24 cellular contexts compared by ENCODE assay signal in genomic region chr2:84487298-84487996, GRCh38. TPM values are rescaled to one million over a fixed set of nuclear protein-coding genes. Genes with fewer than 3 reads are reported as not detected.
A peak's percentile ranks its signal among the peaks of the same experiment; 100 is the strongest.
DNase-seq lines count a peak whose midpoint lies in the region; ATAC-seq, FAIRE-seq and TF ChIP-seq lines count a peak whose summit lies in the region.
"Had no signal": no experiment of that assay in that cellular context is flagged by ENCODE, and none has a peak within 500 bp of the region (broad histone marks: within the 10 kb centered on the region; RNA-seq: fewer than 3 reads in every experiment).

No MANE protein-coding gene starts in this region.

- no peak overlapping the region for H2BK5ac ChIP-seq in IMR-90 (ENCODE audit: low read depth, low read length, poor library complexity, severe bottlenecking)

- H3K4ac ChIP-seq in IMR-90 (ENCODE audit: low read depth, low read length), result no peak overlapping the region

- DNase-seq in IMR-90, result peak; percentile 56
- peak; percentile 42 for DNase-seq in fibroblast of peridontal ligament (ENCODE audit: extremely low read depth)
- DNase-seq in HepG2 (ENCODE audit: low spot score), result peak; percentile 76
- peak; percentile 63 for DNase-seq in small intestine
- no peak for DNase-seq in natural killer cell
- no peak for DNase-seq in activated naive CD4-positive, alpha-beta T cell treated with anti-CD3 and anti-CD28 coated beads for 36 hours
- DNase-seq: activated CD4-positive, CD25-positive, alpha-beta regulatory T cell treated with anti-CD3 and anti-CD28 coated beads, Interleukin-2, amount 50 U/mL, for 72 hours; activated CD8-positive, alpha-beta memory T cell treated with anti-CD3 and anti-CD28 coated beads for 24 hours; activated naive CD4-positive, alpha-beta T cell treated with anti-CD3 and anti-CD28 coated beads, Interleukin-2, amount 50 U/mL, for 16 hours; activated T-cell treated with anti-CD3 and anti-CD28 coated beads, Interleukin-2, amount 50 U/mL, for 48 hours; endodermal cell; mammary epithelial cell; NCI-H524; ovary; stimulated activated CD4-positive, alpha-beta T cell treated with anti-CD3 and anti-CD28 coated beads, Interleukin-2, amount 100 ng/mL, for 48 hours; stimulated activated naive CD8-positive, alpha-beta T cell treated with anti-CD3 and anti-CD28 coated beads, Interleukin-15, Interleukin-2, amounts not matched to agents 100 U/mL and 50 U/mL, for 24 hours; T1000 had no signal

- no peak overlapping the region for H4K91ac ChIP-seq in IMR-90 (ENCODE audit: insufficient read depth, low read depth, low read length)

- FAIRE-seq in HepG2 (lab: Jason Lieb, UNC) (peak; percentile 85), small intestine (lab: Jason Lieb, UNC) (no peak)
- FAIRE-seq: colon, GM12891 had no signal

- TF ChIP-seq RAD21 in IMR-90 (IDR thresholded peaks at IDR 0.05; ENCODE audit: low read length) (no peak), HepG2 (CRISPR knock-in tag; IDR thresholded peaks at IDR 0.05) (no peak)

- H3K9me1 ChIP-seq in IMR-90 (ENCODE audit: insufficient read depth, low read length), result peaks cover 2% of the 10 kb centered on the region; the same call in 1 of the 2 replicates

- H3K4me1 ChIP-seq in IMR-90 (ENCODE audit: control insufficient read depth, insufficient read depth, low read length), result peaks cover 4% of the 10 kb centered on the region
- peaks cover 30% of the 10 kb centered on the region for H3K4me1 ChIP-seq in HepG2 (ENCODE audit: insufficient read depth, low read length)
- H3K4me1 ChIP-seq in small intestine (ENCODE audit: control insufficient read depth in 2 of 2, insufficient read depth in 1 of 2, low read depth in 1 of 2, low read length in 1 of 2), result peaks cover 4 to 6% of the 10 kb centered on the region in 2 donors
- H3K4me1 ChIP-seq: ascending aorta, tibial nerve had no signal

- no peak for TF ChIP-seq CTCF in IMR-90 (conservative IDR thresholded peaks at IDR 0.05; ENCODE audit: low read depth, low read length)
- TF ChIP-seq CTCF in HepG2 (CRISPR knock-in tag; IDR thresholded peaks at IDR 0.05), result no peak
- TF ChIP-seq CTCF in natural killer cell (IDR thresholded peaks at IDR 0.05), result no peak

- no peaks in the 10 kb centered on the region for H3K9me3 Mint-ChIP-seq in natural killer cell
- H3K9me3 Mint-ChIP-seq in activated naive CD4-positive, alpha-beta T cell treated with anti-CD3 and anti-CD28 coated beads for 36 hours, result no peaks in the 10 kb centered on the region
- H3K9me3 Mint-ChIP-seq: endodermal cell had no signal

- WGBS in IMR-90 (ENCODE audit: extremely low coverage in 2 of 2, insufficient read length in 1 of 2), 2 experiments, result 0% methylated on average over 1 of the region's 3 CpGs; no CpG with 5 or more reads in 1 of the 2 experiments
- WGBS in HepG2 (ENCODE audit: low lambda C conversion rate), result 0% methylated on average over 3 of the region's 3 CpGs
- 15 to 49% (median 26%) methylated on average over 3 of the region's 3 CpGs for WGBS in small intestine, 3 donors

- H3K23ac ChIP-seq in IMR-90 (ENCODE audit: low read depth, low read length), result no peak overlapping the region

- no peak overlapping the region for H2AK5ac ChIP-seq in IMR-90 (ENCODE audit: low read depth, low read length)

- H3K14ac ChIP-seq in IMR-90 (replicated peaks; ENCODE audit: low read depth, low read length), result no peak overlapping the region; the same call in 1 of the 2 replicates

- POLR2A ChIA-PET in IMR-90 (lab: Charles Lee; ENCODE audit: unreplicated experiment) (no interaction called here), HepG2 (lab: Yijun Ruan, JAX) (interaction anchor here (0.6 to 1.3 kb wide), 2 partner anchors 28 to 376 kb away, joined by 3 to 4 read pairs; partner anchors contain the start of gene SUCLG1)

- no peak overlapping the region; the same call in 1 of the 2 replicates for H4K5ac ChIP-seq in IMR-90 (ENCODE audit: low read depth, low read length)

- H3K36me3 ChIP-seq in IMR-90 (ENCODE audit: control insufficient read depth, insufficient read depth, low read length) (no peaks in the 10 kb centered on the region), HepG2 (replicated peaks in 1 of 2; ENCODE audit: control insufficient read depth in 1 of 2, insufficient read depth in 2 of 2, low read length in 2 of 2) (no peaks in the 10 kb centered on the region), small intestine (ENCODE audit: control insufficient read depth in 2 of 2, insufficient read depth in 2 of 2, low read length in 2 of 2) (no peaks in the 10 kb centered on the region)
- H3K36me3 ChIP-seq: ascending aorta, ovary, tibial nerve had no signal

- H3K9me3 ChIP-seq in IMR-90 (ENCODE audit: control insufficient read depth, insufficient read depth, low read length) (no peaks in the 10 kb centered on the region), HepG2 (ENCODE audit: low read length) (no peaks in the 10 kb centered on the region), small intestine (ENCODE audit: control insufficient read depth, low read depth) (no peaks in the 10 kb centered on the region)
- H3K9me3 ChIP-seq: ascending aorta, ovary, tibial nerve had no signal

- no peak for TF ChIP-seq POLR2A in IMR-90 (IDR thresholded peaks at IDR 0.05; ENCODE audit: low read depth, low read length)
- TF ChIP-seq POLR2A in HepG2 (IDR thresholded peaks at IDR 0.05; ENCODE audit: insufficient read depth in 1 of 2, low read depth in 2 of 2, low read length in 2 of 2), result no peak

- H3K27ac Mint-ChIP-seq in natural killer cell, result no peak overlapping the region
- H3K27ac Mint-ChIP-seq in activated naive CD4-positive, alpha-beta T cell treated with anti-CD3 and anti-CD28 coated beads for 36 hours, result no peak overlapping the region
- H3K27ac Mint-ChIP-seq: B cell, endodermal cell had no signal

- no peaks in the 10 kb centered on the region for H3K79me2 ChIP-seq in HepG2 (ENCODE audit: insufficient read depth, low read length)

- no peak overlapping the region for H2AK9ac ChIP-seq in IMR-90 (replicated peaks; ENCODE audit: low read depth, low read length, poor library complexity)

- H3K4me3 ChIP-seq in IMR-90 (ENCODE audit: insufficient read depth, low read depth, low read length), result no peak overlapping the region
- H3K4me3 ChIP-seq in HepG2 (replicated peaks in 1 of 3; ENCODE audit: insufficient read depth in 1 of 3, low read depth in 2 of 3, low read length in 3 of 3), result no peak overlapping the region
- H3K4me3 ChIP-seq in small intestine (ENCODE audit: low read depth in 1 of 2, low read length in 2 of 2), result no peak overlapping the region
- H3K4me3 ChIP-seq: ascending aorta, ovary, tibial nerve had no signal

- H3K79me1 ChIP-seq in IMR-90 (ENCODE audit: low read depth in 1 of 2, low read length in 2 of 2), result no peaks in the 10 kb centered on the region

- H3K4me1 Mint-ChIP-seq in natural killer cell, result peaks cover 0 to 1% of the 10 kb centered on the region in 2 donors
- H3K4me1 Mint-ChIP-seq in activated naive CD4-positive, alpha-beta T cell treated with anti-CD3 and anti-CD28 coated beads for 36 hours (ENCODE audit: low read depth), result peaks cover 2% of the 10 kb centered on the region
- H3K4me1 Mint-ChIP-seq: B cell had no signal

- H2BK120ac ChIP-seq in IMR-90 (ENCODE audit: low read depth, low read length), result peak overlapping the region; percentile 3; the same call in 1 of the 2 replicates

- H2BK15ac ChIP-seq in IMR-90 (ENCODE audit: low read depth, low read length), result 0 out of 3 replicates have a peak overlapping the region, but pooled peaks have one; percentile 47

- dilution Hi-C loops in IMR-90 (cut with HindIII; ENCODE audit: low sequenced_read_pairs, unreplicated experiment), result no loop called here

- peak; percentile 63 for ATAC-seq in IMR-90 (ENCODE audit: low read depth)
- peak; percentile 92 for ATAC-seq in HepG2
- no peak for ATAC-seq in natural killer cell
- ATAC-seq in GM19328 (IDR thresholded peaks at IDR 0.05; ENCODE audit: unreplicated experiment), result no peak
- ATAC-seq: HCT116; stimulated activated naive CD8-positive, alpha-beta T cell treated with anti-CD3 and anti-CD28 coated beads, Interleukin-15, Interleukin-2, amounts not matched to agents 100 U/mL and 50 U/mL, for 24 hours had no signal

- intact Hi-C loops in IMR-90 (cut with micrococcal nuclease) (no loop called here), HepG2 (cut with micrococcal nuclease; ENCODE audit: unreplicated experiment) (loop anchor here (2.0 to 5.0 kb wide), 2 partner anchors 29 to 125 kb away; partner anchors contain the start of gene SUCLG1), natural killer cell (cut with micrococcal nuclease) (no loop called here)
- intact Hi-C loops in activated naive CD4-positive, alpha-beta T cell treated with anti-CD3 and anti-CD28 coated beads for 36 hours (cut with micrococcal nuclease), result no loop called here

- H4K20me1 ChIP-seq in IMR-90 (ENCODE audit: insufficient read depth, low read length) (no peaks in the 10 kb centered on the region), HepG2 (ENCODE audit: insufficient read depth, low read length) (no peaks in the 10 kb centered on the region)

- in situ Hi-C loops in IMR-90 (cut with MboI; ENCODE audit: low sequenced_read_pairs) (loop anchor here (25.0 kb wide), 1 partner anchor 800 kb away; no protein-coding TSS in a partner anchor), HepG2 (cut with HindIII; ENCODE audit: extremely low pct_ligation_motif_present, low pct_unique_long_range_greater_than_20kb) (loop anchor here (5.0 kb wide), 1 partner anchor 395 kb away; the partner anchor contains the start of gene TRABD2A)

- H3K4me3 Mint-ChIP-seq in natural killer cell, result no peak overlapping the region
- no peak overlapping the region for H3K4me3 Mint-ChIP-seq in activated naive CD4-positive, alpha-beta T cell treated with anti-CD3 and anti-CD28 coated beads for 36 hours
- H3K4me3 Mint-ChIP-seq: B cell, endodermal cell had no signal

- peak in 1 of 2 experiments; percentile 84; a peak in 2 of 4 replicates for TF ChIP-seq EP300 in HepG2 (IDR thresholded peaks at IDR 0.05; ENCODE audit: low read depth in 2 of 2, low read length in 2 of 2)
- TF ChIP-seq EP300 in HepG2 (CRISPR knock-in tag; IDR thresholded peaks at IDR 0.05; ENCODE audit: borderline replicate concordance), result no peak

- H3K56ac ChIP-seq in IMR-90 (ENCODE audit: extremely low read depth, insufficient read depth, low read length), result no peak overlapping the region

- H4K8ac ChIP-seq in IMR-90 (ENCODE audit: low read depth in 2 of 2, low read length in 2 of 2), result no peak overlapping the region

- H3K9ac ChIP-seq in IMR-90 (ENCODE audit: low read depth, low read length), result no peak overlapping the region
- no peak overlapping the region for H3K9ac ChIP-seq in HepG2 (ENCODE audit: insufficient read depth, low read depth, low read length)

- H2AFZ ChIP-seq in IMR-90 (replicated peaks; ENCODE audit: low read length, poor library complexity), result no peak overlapping the region
- H2AFZ ChIP-seq in HepG2 (ENCODE audit: low read length), result no peak overlapping the region

- CTCF ChIA-PET in IMR-90 (lab: Yijun Ruan, JAX), result no interaction called here
- CTCF ChIA-PET in HepG2 (lab: Yijun Ruan, JAX; ENCODE audit: low intra/inter-chr PET ratio, low total read pairs), result no interaction called here
- CTCF ChIA-PET in activated naive CD4-positive, alpha-beta T cell treated with anti-CD3 and anti-CD28 coated beads for 36 hours (lab: Charles Lee), result no interaction called here

- H3K27ac ChIP-seq in IMR-90 (ENCODE audit: insufficient read depth, low read length), result no peak overlapping the region
- H3K27ac ChIP-seq in HepG2 (ENCODE audit: extremely low read length, insufficient read depth, low read length), result peak overlapping the region; percentile 65
- H3K27ac ChIP-seq in small intestine (ENCODE audit: low read depth in 1 of 2, low read length in 1 of 2), result peak overlapping the region in 1 of 2 donors; percentile 32
- H3K27ac ChIP-seq: ascending aorta, ovary, tibial nerve had no signal

- H3K18ac ChIP-seq in IMR-90 (ENCODE audit: low read depth, low read length), result peak overlapping the region; percentile 8; the same call in 1 of the 2 replicates

- H3K36me3 Mint-ChIP-seq in natural killer cell, result no peaks in the 10 kb centered on the region
- H3K36me3 Mint-ChIP-seq in activated naive CD4-positive, alpha-beta T cell treated with anti-CD3 and anti-CD28 coated beads for 36 hours (ENCODE audit: low read depth), result no peaks in the 10 kb centered on the region

- no peak overlapping the region for H2BK20ac ChIP-seq in IMR-90 (ENCODE audit: low read depth, low read length)

- BruUV-seq in IMR-90 (replicated peaks; lab: Mats Ljungman, UMichigan) (no TSS peak), HepG2 (replicated peaks; lab: Mats Ljungman, UMichigan) (no TSS peak)

- H3K27me3 ChIP-seq in IMR-90 (ENCODE audit: control insufficient read depth, insufficient read depth, low read length), result no peaks in the 10 kb centered on the region
- H3K27me3 ChIP-seq in HepG2 (ENCODE audit: control insufficient read depth in 1 of 2, insufficient read depth in 2 of 2, low read length in 2 of 2), result no peaks in the 10 kb centered on the region
- no peaks in the 10 kb centered on the region for H3K27me3 ChIP-seq in small intestine (ENCODE audit: control insufficient read depth in 2 of 2, insufficient read depth in 2 of 2, low read length in 2 of 2)
- H3K27me3 ChIP-seq: ascending aorta, ovary, tibial nerve had no signal

- peaks cover 0 to 5% of the 10 kb centered on the region in 2 donors for H3K27me3 Mint-ChIP-seq in natural killer cell (ENCODE audit: low read depth in 2 of 2)
- no peaks in the 10 kb centered on the region for H3K27me3 Mint-ChIP-seq in activated naive CD4-positive, alpha-beta T cell treated with anti-CD3 and anti-CD28 coated beads for 36 hours (ENCODE audit: low read depth)
- H3K27me3 Mint-ChIP-seq: B cell had no signal

- H3K4me2 ChIP-seq in IMR-90 (ENCODE audit: low read depth, low read length) (peak overlapping the region; percentile 9; the same call in 1 of the 2 replicates), HepG2 (ENCODE audit: low read depth, low read length) (peak overlapping the region; percentile 47)

RNA-seq across cellular contexts. Expression of gene SUCLG1, which starts 28.4 kb away (rescaled TPM):
- total RNA-seq in IMR-90 (2012; rRNA removed) (50.5 and 57.2 TPM in 2 replicates), HepG2 (2016; rRNA removed; fragmentation: Illumina TruSeq; extraction: Trizol) (121 and 177 TPM in 2 replicates), natural killer cell (10 to 100 TPM; 53.0 to 61.7 (median 54.6) TPM)
- polyA plus RNA-seq in IMR-90 (2012; rRNA removed) (49.8 and 52.7 TPM in 2 replicates), HepG2 (2011; rRNA removed) (45.3 and 58.7 TPM in 2 replicates), small intestine (100 to 1,000 TPM; 224 to 777 (median 462) TPM)
- 19.7 and 28.3 TPM in 2 replicates for polyA plus RNA-seq in IMR-90 (2012; cell fraction: cytosol; rRNA removed)
- 15.2 and 33.4 TPM in 2 replicates for polyA plus RNA-seq in IMR-90 (2012; cell fraction: nucleus; rRNA removed; ENCODE audit: low replicate concordance)
- total RNA-seq in HepG2 (2016; cell fraction: cytosol; rRNA removed; fragmentation: Illumina TruSeq; extraction: Trizol; ENCODE audit: low read depth), result 31.2 TPM in 2 replicates
- 125 and 187 TPM in 2 replicates for total RNA-seq in HepG2 (2016; cell fraction: insoluble cytoplasmic fraction; rRNA removed; fragmentation: Illumina TruSeq; extraction: Trizol)
- 41.6 and 51.0 TPM in 2 replicates for total RNA-seq in HepG2 (2016; cell fraction: membrane; rRNA removed; fragmentation: Illumina TruSeq; extraction: Trizol)
- 69.5 and 70.0 TPM in 2 replicates for total RNA-seq in HepG2 (2016; cell fraction: nucleus; rRNA removed; fragmentation: Illumina TruSeq; extraction: Trizol)
- polyA plus RNA-seq in HepG2 (2011; cell fraction: cytosol; rRNA removed), result 39.6 and 47.4 TPM in 2 replicates
- 26.7 and 26.8 TPM in 2 replicates for polyA plus RNA-seq in HepG2 (2011; cell fraction: nucleus; rRNA removed)
- polyA plus RNA-seq in HepG2 (2012), result 65.3 and 92.3 TPM in 2 replicates
- polyA plus RNA-seq in HepG2 (2016; cell fraction: cytosol; fragmentation: Illumina TruSeq; extraction: Trizol; ENCODE audit: low read depth), result 25.2 and 26.0 TPM in 2 replicates
- polyA plus RNA-seq in HepG2 (2016; cell fraction: insoluble cytoplasmic fraction; fragmentation: Illumina TruSeq; extraction: Trizol; ENCODE audit: low read depth), result 158 and 174 TPM in 2 replicates
- polyA plus RNA-seq in HepG2 (2016; cell fraction: membrane; fragmentation: Illumina TruSeq; extraction: Trizol; ENCODE audit: low read depth), result 35.6 and 36.5 TPM in 2 replicates
- polyA plus RNA-seq in HepG2 (2016; cell fraction: nucleus; fragmentation: Illumina TruSeq; extraction: Trizol; ENCODE audit: insufficient read depth, low read depth), result 85.8 and 89.0 TPM in 2 replicates
- 19.3 and 19.7 TPM in 2 replicates for polyA minus RNA-seq in HepG2 (2011; rRNA and poly(A)+ RNA removed; ENCODE audit: low replicate concordance)
- 26.4 and 32.6 TPM in 2 replicates for polyA minus RNA-seq in HepG2 (2011; cell fraction: cytosol; rRNA and poly(A)+ RNA removed)
- 38.4 and 44.0 TPM in 2 replicates for polyA minus RNA-seq in HepG2 (2011; cell fraction: nucleus; rRNA and poly(A)+ RNA removed)
- total RNA-seq in activated naive CD4-positive, alpha-beta T cell treated with anti-CD3 and anti-CD28 coated beads for 36 hours, result 10 to 100 TPM; 75.3 to 80.7 TPM

RNA-seq across cellular contexts. Expression of gene DNAH6, which starts 28.9 kb away (rescaled TPM):
- total RNA-seq in IMR-90 (2012; rRNA removed) (under 0.01 TPM in 2 replicates), HepG2 (2016; rRNA removed; fragmentation: Illumina TruSeq; extraction: Trizol) (not detected in 2 replicates), natural killer cell (under 1 TPM; 0.05 to 0.60 (median 0.32) TPM)
- polyA plus RNA-seq in IMR-90 (2012; rRNA removed) (0.07 and 0.09 TPM in 2 replicates), HepG2 (2011; rRNA removed) (0.01 TPM in 1 of 2 replicates, not detected in the other), small intestine (under 1 TPM in 2 of 3 donors, not detected in 1; 0.22 to 0.24 TPM)
- polyA plus RNA-seq in IMR-90 (2012; cell fraction: cytosol; rRNA removed), result not detected in 2 replicates
- under 0.01 and 0.05 TPM in 2 replicates for polyA plus RNA-seq in IMR-90 (2012; cell fraction: nucleus; rRNA removed; ENCODE audit: low replicate concordance)
- total RNA-seq in HepG2 (2016; cell fraction: cytosol; rRNA removed; fragmentation: Illumina TruSeq; extraction: Trizol; ENCODE audit: low read depth), result not detected in 2 replicates
- 0.13 and 0.19 TPM in 2 replicates for total RNA-seq in HepG2 (2016; cell fraction: insoluble cytoplasmic fraction; rRNA removed; fragmentation: Illumina TruSeq; extraction: Trizol)
- not detected in 2 replicates for total RNA-seq in HepG2 (2016; cell fraction: membrane; rRNA removed; fragmentation: Illumina TruSeq; extraction: Trizol)
- 0.28 TPM in 1 of 2 replicates, not detected in the other for total RNA-seq in HepG2 (2016; cell fraction: nucleus; rRNA removed; fragmentation: Illumina TruSeq; extraction: Trizol)
- polyA plus RNA-seq in HepG2 (2011; cell fraction: cytosol; rRNA removed), result under 0.01 TPM in 2 replicates
- polyA plus RNA-seq in HepG2 (2011; cell fraction: nucleus; rRNA removed), result 0.02 and 0.06 TPM in 2 replicates
- 0.01 and 0.03 TPM in 2 replicates for polyA plus RNA-seq in HepG2 (2012)
- polyA plus RNA-seq in HepG2 (2016; cell fraction: cytosol; fragmentation: Illumina TruSeq; extraction: Trizol; ENCODE audit: low read depth), result not detected in 2 replicates
- not detected in 2 replicates for polyA plus RNA-seq in HepG2 (2016; cell fraction: insoluble cytoplasmic fraction; fragmentation: Illumina TruSeq; extraction: Trizol; ENCODE audit: low read depth)
- polyA plus RNA-seq in HepG2 (2016; cell fraction: membrane; fragmentation: Illumina TruSeq; extraction: Trizol; ENCODE audit: low read depth), result not detected in 2 replicates
- polyA plus RNA-seq in HepG2 (2016; cell fraction: nucleus; fragmentation: Illumina TruSeq; extraction: Trizol; ENCODE audit: insufficient read depth, low read depth), result not detected in 2 replicates
- polyA minus RNA-seq in HepG2 (2011; rRNA and poly(A)+ RNA removed; ENCODE audit: low replicate concordance), result 0.02 and 0.05 TPM in 2 replicates
- not detected in 2 replicates for polyA minus RNA-seq in HepG2 (2011; cell fraction: cytosol; rRNA and poly(A)+ RNA removed)
- polyA minus RNA-seq in HepG2 (2011; cell fraction: nucleus; rRNA and poly(A)+ RNA removed), result 0.12 and 0.13 TPM in 2 replicates
- under 1 TPM; 0.07 to 0.62 TPM for total RNA-seq in activated naive CD4-positive, alpha-beta T cell treated with anti-CD3 and anti-CD28 coated beads for 36 hours
- total RNA-seq: ascending aorta had no signal

Comparison
In these comparisons a context has a peak if more than half of its experiments do, and no peak if none do; other contexts are left out.
1. ATAC-seq: peak in IMR-90 (single experiment) and HepG2 (single experiment); none in natural killer cell (0 of 3) and GM19328 (single experiment).
2. DNase-seq: peak in IMR-90 (single experiment), fibroblast of peridontal ligament (single experiment), HepG2 (single experiment) and small intestine (single experiment); none in natural killer cell (single experiment) and activated naive CD4-positive, alpha-beta T cell treated with anti-CD3 and anti-CD28 coated beads for 36 hours (single experiment).